ENCODE assay signal across 22 cellular contexts in the genomic region with DNA sequence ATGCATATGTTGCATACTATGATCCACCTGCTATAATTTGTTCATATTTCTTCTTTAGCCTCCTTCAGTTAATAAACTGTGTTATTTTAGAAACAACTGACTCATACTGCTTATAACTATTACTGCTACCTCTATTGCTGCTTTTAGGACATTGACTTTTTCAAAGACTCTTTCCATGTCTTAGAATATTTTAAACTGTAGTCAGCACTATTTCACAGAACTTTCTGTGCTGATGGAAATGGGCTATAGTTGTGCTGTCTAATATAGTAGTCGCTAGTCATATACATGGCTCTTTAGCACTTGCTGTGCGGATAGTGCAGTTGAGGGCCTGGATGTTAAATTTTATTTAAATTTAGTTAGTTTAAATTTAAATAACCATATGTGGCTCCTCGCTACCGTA.
"Had no signal": no experiment of that assay in that cellular context is flagged by ENCODE, and none has a peak within 500 bp of the region (broad histone marks: within the 10 kb centered on the region; RNA-seq: fewer than 3 reads in every experiment).

No MANE protein-coding gene starts in this region.

- ATAC-seq: T-cell had no signal

- H3K27me3 ChIP-seq: SJSA1 had no signal

- H3K9me3 ChIP-seq: SJSA1 had no signal

- DNase-seq: Kasumi-1, KG1, MM.1S, NCI-H1092 treated with DMSO at 0.1 percent for 48 hours, NCI-H1436, NCI-H1694, NCI-H187 treated with DMSO at 0.1 percent for 48 hours, NCI-H2029 treated with DMSO at 0.1 percent for 48 hours, NCI-H226, NCI-H446, NCI-H510A, NCI-H524 treated with DMSO at 0.1 percent for 48 hours, NCI-H69, NCI-H774, Right ventricle myocardium superior, RPMI8226, SIG-M5, SW 1271, T-cell had no signal

- FAIRE-seq: RCC 7860 had no signal

- H3K36me3 ChIP-seq: SJSA1 had no signal

- H3K27ac ChIP-seq: SJSA1, SK-N-MC had no signal

- H3K4me1 ChIP-seq: SJSA1 had no signal

- H3K4me3 ChIP-seq: SJSA1, SK-N-MC had no signal
